ENCODE assay signal across 8 cellular contexts in the genomic region with DNA sequence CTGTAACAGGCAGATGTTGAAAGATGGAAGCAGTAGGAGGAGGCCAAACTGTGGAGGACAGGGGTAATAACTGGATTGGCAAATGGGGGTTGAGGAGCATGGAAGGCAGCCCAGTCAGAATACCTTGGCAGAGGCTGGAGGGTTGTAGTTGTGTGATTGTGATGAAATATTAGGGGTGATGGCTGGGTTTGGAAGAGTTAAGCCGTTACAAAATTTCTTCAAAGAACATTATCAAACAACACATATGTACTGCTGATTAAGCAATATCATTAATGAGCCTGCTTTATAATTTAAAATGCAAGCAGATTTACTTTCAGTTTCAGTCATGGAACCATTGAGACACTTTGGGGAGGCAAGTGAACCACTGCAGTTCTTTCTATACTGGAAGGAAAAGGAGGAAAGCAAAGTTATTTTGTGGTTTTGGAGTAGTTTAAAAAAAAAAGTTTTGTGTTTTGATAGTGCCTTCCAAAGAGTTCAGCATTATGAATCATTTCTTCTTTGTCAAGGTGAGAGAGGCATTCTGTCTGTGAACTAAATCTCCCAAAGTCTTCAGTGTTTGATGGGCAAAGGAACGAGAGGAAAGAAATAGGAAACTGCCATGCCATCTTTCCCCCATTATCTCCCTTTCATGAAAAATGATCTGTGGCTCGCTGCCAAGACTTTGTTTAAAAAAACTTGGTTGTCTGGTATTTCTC. TPM values are rescaled to one million over a fixed set of nuclear protein-coding genes. Genes with fewer than 3 reads are reported as not detected.
DNase-seq lines count a peak whose midpoint lies in the region; ATAC-seq and TF ChIP-seq lines count a peak whose summit lies in the region.

No MANE protein-coding gene starts in this region.

- peaks cover 33% of the 10 kb centered on the region for H3K4me1 Mint-ChIP-seq in activated naive CD4-positive, alpha-beta T cell treated with anti-CD3 and anti-CD28 coated beads, Interleukin-2, amount 10 ng/mL, durations not matched to agents 7 days and 5 days
- peaks cover 55% of the 10 kb centered on the region for H3K4me1 Mint-ChIP-seq in activated CD8-positive, alpha-beta T cell treated with anti-CD3 and anti-CD28 coated beads for 36 hours (ENCODE audit: low read depth)

- peak; percentile 57 to 60 for ATAC-seq in activated naive CD4-positive, alpha-beta T cell treated with anti-CD3 and anti-CD28 coated beads, Interleukin-2, amount 50 U/mL, for 72 hours
- peak; percentile 20 for ATAC-seq in activated CD8-positive, alpha-beta T cell treated with anti-CD3 and anti-CD28 coated beads for 36 hours
- ATAC-seq in left cardiac atrium (peak; percentile 64 to 69), HG02870 (IDR thresholded peaks at IDR 0.05; ENCODE audit: unreplicated experiment) (no peak), HG03342 (IDR thresholded peaks at IDR 0.05; ENCODE audit: unreplicated experiment) (no peak)

- H3K27ac Mint-ChIP-seq in activated naive CD4-positive, alpha-beta T cell treated with anti-CD3 and anti-CD28 coated beads, Interleukin-2, amount 50 U/mL, for 72 hours, result no peak overlapping the region
- H3K27ac Mint-ChIP-seq in activated naive CD4-positive, alpha-beta T cell treated with anti-CD3 and anti-CD28 coated beads, Interleukin-2, amount 10 ng/mL, durations not matched to agents 7 days and 5 days, result no peak overlapping the region
- H3K27ac Mint-ChIP-seq in activated CD8-positive, alpha-beta T cell treated with anti-CD3 and anti-CD28 coated beads for 36 hours, result peak overlapping the region; percentile 39

- POLR2A ChIA-PET in activated CD8-positive, alpha-beta T cell treated with anti-CD3 and anti-CD28 coated beads for 36 hours (lab: Charles Lee), result interaction anchor here (0.9 kb wide), 1 partner anchor 23 kb away, joined by 3 read pairs; no protein-coding TSS in a partner anchor

- no peak for TF ChIP-seq CTCF in activated CD8-positive, alpha-beta T cell treated with anti-CD3 and anti-CD28 coated beads for 36 hours (IDR thresholded peaks at IDR 0.05)

- CTCF ChIA-PET in activated naive CD4-positive, alpha-beta T cell treated with anti-CD3 and anti-CD28 coated beads, Interleukin-2, amount 10 ng/mL, durations not matched to agents 7 days and 5 days (lab: Charles Lee), result no interaction called here
- CTCF ChIA-PET in activated CD8-positive, alpha-beta T cell treated with anti-CD3 and anti-CD28 coated beads for 36 hours (lab: Charles Lee), result interaction anchor here (0.8 to 1.2 kb wide), 2 partner anchors 39 to 254 kb away, joined by 3 read pairs; no protein-coding TSS in a partner anchor

- H3K9me3 Mint-ChIP-seq in activated naive CD4-positive, alpha-beta T cell treated with anti-CD3 and anti-CD28 coated beads, Interleukin-2, amount 50 U/mL, for 72 hours, result no peaks in the 10 kb centered on the region
- no peaks in the 10 kb centered on the region for H3K9me3 Mint-ChIP-seq in activated naive CD4-positive, alpha-beta T cell treated with anti-CD3 and anti-CD28 coated beads, Interleukin-2, amount 10 ng/mL, durations not matched to agents 7 days and 5 days
- no peaks in the 10 kb centered on the region for H3K9me3 Mint-ChIP-seq in activated CD8-positive, alpha-beta T cell treated with anti-CD3 and anti-CD28 coated beads for 36 hours

- intact Hi-C loops in activated CD8-positive, alpha-beta T cell treated with anti-CD3 and anti-CD28 coated beads for 36 hours (cut with micrococcal nuclease), result no loop called here
- intact Hi-C loops in left cardiac atrium (cut with DNase I), result no loop called here

- DNase-seq in activated naive CD4-positive, alpha-beta T cell treated with anti-CD3 and anti-CD28 coated beads, Interleukin-2, amount 50 U/mL, for 72 hours (ENCODE audit: low spot score in 2 of 2), result no peak
- no peak for DNase-seq in activated naive CD4-positive, alpha-beta T cell treated with anti-CD3 and anti-CD28 coated beads, Interleukin-2, amount 10 ng/mL, durations not matched to agents 7 days and 5 days
- no peak for DNase-seq in activated CD8-positive, alpha-beta T cell treated with anti-CD3 and anti-CD28 coated beads for 36 hours
- DNase-seq in left cardiac atrium (peak; percentile 43), stromal cell of bone marrow (ENCODE audit: low read depth) (peak; percentile 52), SW480 (ENCODE audit: low spot score) (no peak)

- H3K27me3 Mint-ChIP-seq in activated naive CD4-positive, alpha-beta T cell treated with anti-CD3 and anti-CD28 coated beads, Interleukin-2, amount 10 ng/mL, durations not matched to agents 7 days and 5 days, result no peaks in the 10 kb centered on the region
- no peaks in the 10 kb centered on the region for H3K27me3 Mint-ChIP-seq in activated CD8-positive, alpha-beta T cell treated with anti-CD3 and anti-CD28 coated beads for 36 hours

- H3K4me3 Mint-ChIP-seq in activated naive CD4-positive, alpha-beta T cell treated with anti-CD3 and anti-CD28 coated beads, Interleukin-2, amount 10 ng/mL, durations not matched to agents 7 days and 5 days, result no peak overlapping the region
- H3K4me3 Mint-ChIP-seq in activated CD8-positive, alpha-beta T cell treated with anti-CD3 and anti-CD28 coated beads for 36 hours, result no peak overlapping the region

- no peaks in the 10 kb centered on the region for H3K36me3 Mint-ChIP-seq in activated naive CD4-positive, alpha-beta T cell treated with anti-CD3 and anti-CD28 coated beads, Interleukin-2, amount 50 U/mL, for 72 hours
- peaks cover 11% of the 10 kb centered on the region for H3K36me3 Mint-ChIP-seq in activated naive CD4-positive, alpha-beta T cell treated with anti-CD3 and anti-CD28 coated beads, Interleukin-2, amount 10 ng/mL, durations not matched to agents 7 days and 5 days
- H3K36me3 Mint-ChIP-seq in activated CD8-positive, alpha-beta T cell treated with anti-CD3 and anti-CD28 coated beads for 36 hours (ENCODE audit: low read depth), result peaks cover 5% of the 10 kb centered on the region

RNA-seq across cellular contexts. Expression of gene FOXO3, which starts 20.7 kb away (rescaled TPM):
- 1 to 10 TPM; 2.1 to 4.8 TPM for total RNA-seq in activated naive CD4-positive, alpha-beta T cell treated with anti-CD3 and anti-CD28 coated beads, Interleukin-2, amount 50 U/mL, for 72 hours
- total RNA-seq in activated CD8-positive, alpha-beta T cell treated with anti-CD3 and anti-CD28 coated beads for 36 hours, result 1 to 10 TPM; 7.5 to 9.0 TPM
- total RNA-seq in left cardiac atrium, result 10 to 100 TPM; 34.0 to 38.6 TPM

Comparison
In these comparisons a context has a peak if more than half of its experiments do, and no peak if none do; other contexts are left out.
1. ATAC-seq: peak in activated naive CD4-positive, alpha-beta T cell treated with anti-CD3 and anti-CD28 coated beads, Interleukin-2, amount 50 U/mL, for 72 hours (2 of 2), activated CD8-positive, alpha-beta T cell treated with anti-CD3 and anti-CD28 coated beads for 36 hours (single experiment) and left cardiac atrium (2 of 2); none in HG02870 (single experiment) and HG03342 (single experiment).
2. DNase-seq: peak in left cardiac atrium (single experiment) and stromal cell of bone marrow (single experiment); none in activated naive CD4-positive, alpha-beta T cell treated with anti-CD3 and anti-CD28 coated beads, Interleukin-2, amount 50 U/mL, for 72 hours (0 of 2), activated naive CD4-positive, alpha-beta T cell treated with anti-CD3 and anti-CD28 coated beads, Interleukin-2, amount 10 ng/mL, durations not matched to agents 7 days and 5 days (single experiment), activated CD8-positive, alpha-beta T cell treated with anti-CD3 and anti-CD28 coated beads for 36 hours (single experiment) and SW480 (single experiment).